In the genomic region with DNA sequence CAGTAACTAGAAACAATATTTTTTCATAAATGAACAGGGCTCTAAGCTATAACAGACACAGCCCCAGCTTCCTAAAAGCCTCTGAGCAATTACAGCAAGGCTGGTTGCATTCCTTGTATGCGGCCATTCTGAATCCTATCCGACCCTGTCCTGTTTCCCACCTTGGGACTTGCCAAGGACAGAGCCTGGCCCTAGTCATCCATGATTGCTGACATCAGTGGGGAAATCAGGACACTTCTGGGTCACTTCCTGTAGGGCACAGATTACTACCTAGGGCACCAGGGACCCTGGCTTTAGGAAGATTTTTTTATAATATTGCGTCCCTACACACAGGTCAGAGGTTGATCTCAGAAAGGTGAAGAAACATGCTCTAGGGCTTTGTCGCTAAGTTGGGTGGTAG, we compare ENCODE assay signal across 1 cellular context.
TF ChIP-seq lines count a peak whose summit lies in the region.

No MANE protein-coding gene starts in this region.

TF ChIP-seq in H1, 55 proteins besides CTCF, POLR2A, EP300 and RAD21:
- TF ChIP-seq CTBP2 (IDR thresholded peaks at IDR 0.05; ENCODE audit: borderline replicate concordance, insufficient read depth, insufficient read length, low read length) (no peak), SIN3A (conservative IDR thresholded peaks at IDR 0.05 in 1 of 2, IDR thresholded peaks at IDR 0.05 in 1 of 2; ENCODE audit: low read depth in 1 of 2, low read length in 2 of 2) (no peak), NRF1 (IDR thresholded peaks at IDR 0.05; ENCODE audit: low read depth, low read length) (no peak), JUN (IDR thresholded peaks at IDR 0.05; ENCODE audit: low read depth, low read length) (no peak), RFX5 (IDR thresholded peaks at IDR 0.05; ENCODE audit: borderline replicate concordance, low read depth, low read length) (no peak), SAP30 (IDR thresholded peaks at IDR 0.05; ENCODE audit: insufficient read depth, insufficient replicate concordance, low read length) (no peak), RBBP5 (IDR thresholded peaks at IDR 0.05; ENCODE audit: borderline replicate concordance, low read depth, low read length) (no peak), TAF1 (IDR thresholded peaks at IDR 0.05; ENCODE audit: low read depth, low read length) (no peak), ASH2L (IDR thresholded peaks at IDR 0.05; ENCODE audit: low read length) (no peak), CHD2 (IDR thresholded peaks at IDR 0.05; ENCODE audit: low read length) (no peak), SRF (IDR thresholded peaks at IDR 0.05; ENCODE audit: low read depth, low read length) (no peak), BCL11A (IDR thresholded peaks at IDR 0.05; ENCODE audit: low read depth in 2 of 2, low read length in 2 of 2) (no peak), RXRA (IDR thresholded peaks at IDR 0.05; ENCODE audit: insufficient read depth, low read depth, low read length) (no peak), JUND (IDR thresholded peaks at IDR 0.05; ENCODE audit: low read length) (no peak)
- TF ChIP-seq, protein P1, sequence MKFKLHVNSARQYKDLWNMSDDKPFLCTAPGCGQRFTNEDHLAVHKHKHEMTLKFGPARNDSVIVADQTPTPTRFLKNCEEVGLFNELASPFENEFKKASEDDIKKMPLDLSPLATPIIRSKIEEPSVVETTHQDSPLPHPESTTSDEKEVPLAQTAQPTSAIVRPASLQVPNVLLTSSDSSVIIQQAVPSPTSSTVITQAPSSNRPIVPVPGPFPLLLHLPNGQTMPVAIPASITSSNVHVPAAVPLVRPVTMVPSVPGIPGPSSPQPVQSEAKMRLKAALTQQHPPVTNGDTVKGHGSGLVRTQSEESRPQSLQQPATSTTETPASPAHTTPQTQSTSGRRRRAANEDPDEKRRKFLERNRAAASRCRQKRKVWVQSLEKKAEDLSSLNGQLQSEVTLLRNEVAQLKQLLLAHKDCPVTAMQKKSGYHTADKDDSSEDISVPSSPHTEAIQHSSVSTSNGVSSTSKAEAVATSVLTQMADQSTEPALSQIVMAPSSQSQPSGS (IDR thresholded peaks at IDR 0.05; ENCODE audit: low read length): no peak
- TF ChIP-seq, protein P2, sequence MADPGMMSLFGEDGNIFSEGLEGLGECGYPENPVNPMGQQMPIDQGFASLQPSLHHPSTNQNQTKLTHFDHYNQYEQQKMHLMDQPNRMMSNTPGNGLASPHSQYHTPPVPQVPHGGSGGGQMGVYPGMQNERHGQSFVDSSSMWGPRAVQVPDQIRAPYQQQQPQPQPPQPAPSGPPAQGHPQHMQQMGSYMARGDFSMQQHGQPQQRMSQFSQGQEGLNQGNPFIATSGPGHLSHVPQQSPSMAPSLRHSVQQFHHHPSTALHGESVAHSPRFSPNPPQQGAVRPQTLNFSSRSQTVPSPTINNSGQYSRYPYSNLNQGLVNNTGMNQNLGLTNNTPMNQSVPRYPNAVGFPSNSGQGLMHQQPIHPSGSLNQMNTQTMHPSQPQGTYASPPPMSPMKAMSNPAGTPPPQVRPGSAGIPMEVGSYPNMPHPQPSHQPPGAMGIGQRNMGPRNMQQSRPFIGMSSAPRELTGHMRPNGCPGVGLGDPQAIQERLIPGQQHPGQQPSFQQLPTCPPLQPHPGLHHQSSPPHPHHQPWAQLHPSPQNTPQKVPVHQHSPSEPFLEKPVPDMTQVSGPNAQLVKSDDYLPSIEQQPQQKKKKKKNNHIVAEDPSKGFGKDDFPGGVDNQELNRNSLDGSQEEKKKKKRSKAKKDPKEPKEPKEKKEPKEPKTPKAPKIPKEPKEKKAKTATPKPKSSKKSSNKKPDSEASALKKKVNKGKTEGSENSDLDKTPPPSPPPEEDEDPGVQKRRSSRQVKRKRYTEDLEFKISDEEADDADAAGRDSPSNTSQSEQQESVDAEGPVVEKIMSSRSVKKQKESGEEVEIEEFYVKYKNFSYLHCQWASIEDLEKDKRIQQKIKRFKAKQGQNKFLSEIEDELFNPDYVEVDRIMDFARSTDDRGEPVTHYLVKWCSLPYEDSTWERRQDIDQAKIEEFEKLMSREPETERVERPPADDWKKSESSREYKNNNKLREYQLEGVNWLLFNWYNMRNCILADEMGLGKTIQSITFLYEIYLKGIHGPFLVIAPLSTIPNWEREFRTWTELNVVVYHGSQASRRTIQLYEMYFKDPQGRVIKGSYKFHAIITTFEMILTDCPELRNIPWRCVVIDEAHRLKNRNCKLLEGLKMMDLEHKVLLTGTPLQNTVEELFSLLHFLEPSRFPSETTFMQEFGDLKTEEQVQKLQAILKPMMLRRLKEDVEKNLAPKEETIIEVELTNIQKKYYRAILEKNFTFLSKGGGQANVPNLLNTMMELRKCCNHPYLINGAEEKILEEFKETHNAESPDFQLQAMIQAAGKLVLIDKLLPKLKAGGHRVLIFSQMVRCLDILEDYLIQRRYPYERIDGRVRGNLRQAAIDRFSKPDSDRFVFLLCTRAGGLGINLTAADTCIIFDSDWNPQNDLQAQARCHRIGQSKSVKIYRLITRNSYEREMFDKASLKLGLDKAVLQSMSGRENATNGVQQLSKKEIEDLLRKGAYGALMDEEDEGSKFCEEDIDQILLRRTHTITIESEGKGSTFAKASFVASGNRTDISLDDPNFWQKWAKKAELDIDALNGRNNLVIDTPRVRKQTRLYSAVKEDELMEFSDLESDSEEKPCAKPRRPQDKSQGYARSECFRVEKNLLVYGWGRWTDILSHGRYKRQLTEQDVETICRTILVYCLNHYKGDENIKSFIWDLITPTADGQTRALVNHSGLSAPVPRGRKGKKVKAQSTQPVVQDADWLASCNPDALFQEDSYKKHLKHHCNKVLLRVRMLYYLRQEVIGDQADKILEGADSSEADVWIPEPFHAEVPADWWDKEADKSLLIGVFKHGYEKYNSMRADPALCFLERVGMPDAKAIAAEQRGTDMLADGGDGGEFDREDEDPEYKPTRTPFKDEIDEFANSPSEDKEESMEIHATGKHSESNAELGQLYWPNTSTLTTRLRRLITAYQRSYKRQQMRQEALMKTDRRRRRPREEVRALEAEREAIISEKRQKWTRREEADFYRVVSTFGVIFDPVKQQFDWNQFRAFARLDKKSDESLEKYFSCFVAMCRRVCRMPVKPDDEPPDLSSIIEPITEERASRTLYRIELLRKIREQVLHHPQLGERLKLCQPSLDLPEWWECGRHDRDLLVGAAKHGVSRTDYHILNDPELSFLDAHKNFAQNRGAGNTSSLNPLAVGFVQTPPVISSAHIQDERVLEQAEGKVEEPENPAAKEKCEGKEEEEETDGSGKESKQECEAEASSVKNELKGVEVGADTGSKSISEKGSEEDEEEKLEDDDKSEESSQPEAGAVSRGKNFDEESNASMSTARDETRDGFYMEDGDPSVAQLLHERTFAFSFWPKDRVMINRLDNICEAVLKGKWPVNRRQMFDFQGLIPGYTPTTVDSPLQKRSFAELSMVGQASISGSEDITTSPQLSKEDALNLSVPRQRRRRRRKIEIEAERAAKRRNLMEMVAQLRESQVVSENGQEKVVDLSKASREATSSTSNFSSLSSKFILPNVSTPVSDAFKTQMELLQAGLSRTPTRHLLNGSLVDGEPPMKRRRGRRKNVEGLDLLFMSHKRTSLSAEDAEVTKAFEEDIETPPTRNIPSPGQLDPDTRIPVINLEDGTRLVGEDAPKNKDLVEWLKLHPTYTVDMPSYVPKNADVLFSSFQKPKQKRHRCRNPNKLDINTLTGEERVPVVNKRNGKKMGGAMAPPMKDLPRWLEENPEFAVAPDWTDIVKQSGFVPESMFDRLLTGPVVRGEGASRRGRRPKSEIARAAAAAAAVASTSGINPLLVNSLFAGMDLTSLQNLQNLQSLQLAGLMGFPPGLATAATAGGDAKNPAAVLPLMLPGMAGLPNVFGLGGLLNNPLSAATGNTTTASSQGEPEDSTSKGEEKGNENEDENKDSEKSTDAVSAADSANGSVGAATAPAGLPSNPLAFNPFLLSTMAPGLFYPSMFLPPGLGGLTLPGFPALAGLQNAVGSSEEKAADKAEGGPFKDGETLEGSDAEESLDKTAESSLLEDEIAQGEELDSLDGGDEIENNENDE (IDR thresholded peaks at IDR 0.05; ENCODE audit: insufficient replicate concordance, low read length): no peak
- TF ChIP-seq, protein P3, sequence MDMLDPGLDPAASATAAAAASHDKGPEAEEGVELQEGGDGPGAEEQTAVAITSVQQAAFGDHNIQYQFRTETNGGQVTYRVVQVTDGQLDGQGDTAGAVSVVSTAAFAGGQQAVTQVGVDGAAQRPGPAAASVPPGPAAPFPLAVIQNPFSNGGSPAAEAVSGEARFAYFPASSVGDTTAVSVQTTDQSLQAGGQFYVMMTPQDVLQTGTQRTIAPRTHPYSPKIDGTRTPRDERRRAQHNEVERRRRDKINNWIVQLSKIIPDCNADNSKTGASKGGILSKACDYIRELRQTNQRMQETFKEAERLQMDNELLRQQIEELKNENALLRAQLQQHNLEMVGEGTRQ (IDR thresholded peaks at IDR 0.05; ENCODE audit: low read length): no peak
